In the genomic region with DNA sequence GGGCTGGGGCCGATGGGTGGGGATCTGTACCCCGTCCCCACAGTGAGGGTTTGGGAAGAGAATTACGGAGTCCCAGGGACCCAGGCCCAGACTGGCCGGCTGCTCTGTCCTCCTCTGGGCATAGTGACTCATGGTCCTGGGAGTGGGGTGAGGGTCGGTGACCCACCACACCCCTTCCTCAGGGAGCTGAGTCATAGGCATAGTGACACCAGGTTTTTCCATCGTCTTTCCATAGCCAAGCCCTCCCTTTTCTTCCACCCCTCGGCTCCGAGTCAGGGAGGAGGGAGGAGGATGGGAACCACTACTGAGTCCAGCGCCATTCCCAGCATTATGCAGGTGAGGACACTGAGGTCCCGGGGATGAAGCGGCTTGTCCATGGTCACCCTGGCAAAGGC, we compare ENCODE assay signal across 11 cellular contexts. TPM values are rescaled to one million over a fixed set of nuclear protein-coding genes. Genes with fewer than 3 reads are reported as not detected.
A peak's percentile ranks its signal among the peaks of the same experiment; 100 is the strongest.
DNase-seq lines count a peak whose midpoint lies in the region; ATAC-seq and TF ChIP-seq lines count a peak whose summit lies in the region.
"Had no signal": no experiment of that assay in that cellular context is flagged by ENCODE, and none has a peak within 500 bp of the region (broad histone marks: within the 10 kb centered on the region; RNA-seq: fewer than 3 reads in every experiment).

No MANE protein-coding gene starts in this region.

- peak overlapping the region; percentile 69 to 77 for H3K27ac ChIP-seq in ascending aorta

- H3K4me1 ChIP-seq in ascending aorta = peaks cover 0 to 19% of the 10 kb centered on the region in 2 donors

- H3K36me3 ChIP-seq in ascending aorta = peaks cover 5 to 14% of the 10 kb centered on the region in 2 donors

- ATAC-seq in left cardiac atrium (peak; percentile 34 to 70), sciatic nerve (peak; percentile 80), GM21825 (IDR thresholded peaks at IDR 0.05; ENCODE audit: unreplicated experiment) (no peak)
- ATAC-seq: activated T-cell treated with anti-CD3 and anti-CD28 coated beads, Interleukin-2, amount 50 U/mL, for 72 hours; naive thymus-derived CD4-positive, alpha-beta T cell had no signal

- in situ Hi-C loops in GM13976 (cut with MboI; ENCODE audit: low sequenced_read_pairs, unreplicated experiment) = no loop called here

- no peaks in the 10 kb centered on the region for H3K27me3 ChIP-seq in ascending aorta

- no peak overlapping the region for H3K4me3 ChIP-seq in ascending aorta

- no peak for TF ChIP-seq CTCF in ascending aorta (IDR thresholded peaks at IDR 0.05)
- TF ChIP-seq CTCF in GM13976 (IDR thresholded peaks at IDR 0.05; ENCODE audit: borderline replicate concordance, control extremely low read depth, extremely low read depth, insufficient read depth, missing control alignments) = no peak

- intact Hi-C loops in ascending aorta (cut with DNase I) = loop anchor here (10.0 kb wide), 1 partner anchor 108 kb away; a partner anchor contains a TSS
- intact Hi-C loops in left cardiac atrium (cut with DNase I) = no loop called here
- intact Hi-C loops in sciatic nerve (cut with DNase I) = no loop called here

- DNase-seq in Daoy (ENCODE audit: low read depth) (peak; percentile 37), ascending aorta (ENCODE audit: low spot score in 2 of 2) (peak in 1 of 2 donors; percentile 82), left cardiac atrium (peak; percentile 82), sciatic nerve (ENCODE audit: low spot score) (peak; percentile 77), Ammon's horn (ENCODE audit: low spot score) (no peak), SW480 (ENCODE audit: low spot score) (no peak), GM13976 (ENCODE audit: low spot score) (no peak)
- DNase-seq: activated T-cell treated with anti-CD3 and anti-CD28 coated beads, Interleukin-2, amount 50 U/mL, for 72 hours; Caco-2; naive thymus-derived CD4-positive, alpha-beta T cell had no signal

- H3K9me3 ChIP-seq in ascending aorta = no peaks in the 10 kb centered on the region
- H3K9me3 ChIP-seq: Caco-2 had no signal

RNA-seq across cellular contexts. Expression of a gene that starts 8.9 kb away (rescaled TPM):
- total RNA-seq in Daoy (2014; rRNA removed; shearing (Covaris generic)) = not detected in 2 replicates
- total RNA-seq in ascending aorta (14.0 TPM), left cardiac atrium (10 to 100 TPM in 1 of 2 donors, 1 to 10 TPM in 1; 2.0 to 10.3 TPM), sciatic nerve (6.1 TPM)
- total RNA-seq: Caco-2 had no signal

RNA-seq across cellular contexts. Expression of a gene that starts 32.5 kb away (rescaled TPM):
- 0.30 and 3.7 TPM in 2 replicates for total RNA-seq in Daoy (2014; rRNA removed; shearing (Covaris generic))
- total RNA-seq in ascending aorta = 133 TPM
- 100 to 1,000 TPM; 177 to 235 TPM for total RNA-seq in left cardiac atrium
- 392 TPM for total RNA-seq in sciatic nerve

Comparison
In these comparisons a context has a peak if more than half of its experiments do, and no peak if none do; other contexts are left out.
1. DNase-seq: peak in Daoy (single experiment), left cardiac atrium (single experiment) and sciatic nerve (single experiment); none in Ammon's horn (single experiment), SW480 (single experiment) and GM13976 (single experiment).
2. RNA of a gene that starts 32.5 kb away (total RNA-seq): 392 TPM in sciatic nerve (single experiment), 177 to 235 TPM in left cardiac atrium and 133 TPM in ascending aorta (single experiment); 0.30 to 3.7 TPM in Daoy; every median in the first group is over 10 times any median in the second.